Comparison of ENCODE assay signal across 18 cellular contexts in genomic region chr10:924524-924859, GRCh38. TPM values are rescaled to one million over a fixed set of nuclear protein-coding genes. Genes with fewer than 3 reads are reported as not detected.
DNase-seq lines count a peak whose midpoint lies in the region; ATAC-seq, FAIRE-seq and TF ChIP-seq lines count a peak whose summit lies in the region.
"Had no signal": no experiment of that assay in that cellular context is flagged by ENCODE, and none has a peak within 500 bp of the region (broad histone marks: within the 10 kb centered on the region; RNA-seq: fewer than 3 reads in every experiment).

No MANE protein-coding gene starts in this region.

- H3K4me3 ChIP-seq in Peyer's patch (no peak overlapping the region), H1 (ENCODE audit: extremely low read depth in 1 of 4, insufficient read depth in 2 of 4, low read depth in 3 of 4, low read length in 4 of 4) (no peak overlapping the region), WERI-Rb-1 (ENCODE audit: low read depth, low read length) (no peak overlapping the region)
- H3K4me3 ChIP-seq: PC-9 had no signal

- H4K8ac ChIP-seq in H1 (ENCODE audit: extremely low read depth, insufficient read depth, low read length): no peak overlapping the region

- peak overlapping the region; percentile 55 for H3K27ac Mint-ChIP-seq in activated naive CD4-positive, alpha-beta T cell treated with anti-CD3 and anti-CD28 coated beads, Interleukin-2, amount 10 ng/mL, durations not matched to agents 7 days and 5 days
- H3K27ac Mint-ChIP-seq in progenitor cell of endocrine pancreas: peak overlapping the region; percentile 0
- H3K27ac Mint-ChIP-seq: activated CD4-positive, alpha-beta memory T cell treated with anti-CD3 and anti-CD28 coated beads for 36 hours had no signal

- H3K27me3 ChIP-seq in Peyer's patch: no peaks in the 10 kb centered on the region
- no peaks in the 10 kb centered on the region for H3K27me3 ChIP-seq in H1 (replicated peaks in 1 of 4; ENCODE audit: control insufficient read depth in 3 of 4, extremely low read depth in 1 of 4, insufficient read depth in 3 of 4, low read length in 3 of 4)
- H3K27me3 ChIP-seq in WERI-Rb-1 (ENCODE audit: insufficient read depth, low read depth, severe bottlenecking): no peaks in the 10 kb centered on the region
- H3K27me3 ChIP-seq: foreskin keratinocyte had no signal

- POLR2A ChIA-PET in H1 (lab: Charles Lee; ENCODE audit: partially characterized antibody): interaction anchor here (1.2 kb wide), 1 partner anchor 19 kb away, joined by 5 read pairs; no protein-coding TSS in a partner anchor

- no peak overlapping the region; a peak in 1 of 7 replicates for H3K9ac ChIP-seq in H1 (replicated peaks in 1 of 4; ENCODE audit: extremely low read depth in 1 of 4, low read depth in 3 of 4, low read length in 3 of 4)
- H3K9ac ChIP-seq: SK-N-SH had no signal

- no peak overlapping the region for H2BK15ac ChIP-seq in H1 (ENCODE audit: low read length)

- DNase-seq in activated naive CD4-positive, alpha-beta T cell treated with anti-CD3 and anti-CD28 coated beads, Interleukin-2, amount 10 ng/mL, durations not matched to agents 7 days and 5 days: no peak
- no peak for DNase-seq in activated naive CD4-positive, alpha-beta T cell treated with anti-CD3 and anti-CD28 coated beads, Interleukin-2, amount 50 U/mL, for 16 hours
- DNase-seq in Peyer's patch: peak in 2 of 3 donors; percentile 6 to 25
- no peak for DNase-seq in H1 (ENCODE audit: low read depth in 1 of 2, low spot score in 2 of 2)
- no peak for DNase-seq in progenitor cell of endocrine pancreas (ENCODE audit: low spot score, unreplicated experiment)
- no peak for DNase-seq in WERI-Rb-1
- no peak for DNase-seq in CD1c-positive myeloid dendritic cell (ENCODE audit: extremely low spot score)
- DNase-seq: activated CD4-positive, alpha-beta memory T cell treated with anti-CD3 and anti-CD28 coated beads for 36 hours; foreskin keratinocyte; NCI-H69; occipital lobe; PC-9; SK-N-SH; stimulated activated CD4-positive, alpha-beta T cell treated with anti-CD3 and anti-CD28 coated beads, Interleukin-2, amount 100 ng/mL, for 24 hours; substantia nigra had no signal

- no peaks in the 10 kb centered on the region for H3K23me2 ChIP-seq in H1 (ENCODE audit: low read depth, low read length)

- H3K9me3 ChIP-seq in Peyer's patch (no peaks in the 10 kb centered on the region), H1 (ENCODE audit: insufficient read depth in 2 of 2, low read depth in 1 of 2, low read length in 1 of 2) (no peaks in the 10 kb centered on the region), WERI-Rb-1 (ENCODE audit: severe bottlenecking) (no peaks in the 10 kb centered on the region)
- H3K9me3 ChIP-seq: SK-N-SH had no signal

- peaks cover 27% of the 10 kb centered on the region for H3K36me3 Mint-ChIP-seq in activated naive CD4-positive, alpha-beta T cell treated with anti-CD3 and anti-CD28 coated beads, Interleukin-2, amount 10 ng/mL, durations not matched to agents 7 days and 5 days
- peaks cover 6% of the 10 kb centered on the region for H3K36me3 Mint-ChIP-seq in progenitor cell of endocrine pancreas (ENCODE audit: insufficient read depth)

- TF ChIP-seq EP300 in H1 (IDR thresholded peaks at IDR 0.05; ENCODE audit: borderline replicate concordance in 1 of 2, low read depth in 2 of 2, low read length in 2 of 2): no peak

- CTCF ChIA-PET in activated naive CD4-positive, alpha-beta T cell treated with anti-CD3 and anti-CD28 coated beads, Interleukin-2, amount 10 ng/mL, durations not matched to agents 7 days and 5 days (lab: Charles Lee): no interaction called here
- CTCF ChIA-PET in H1 (lab: Charles Lee; ENCODE audit: partially characterized antibody): interaction anchor here (1.2 kb wide), 1 partner anchor 164 kb away, joined by 3 read pairs; no protein-coding TSS in a partner anchor

- H3K27ac ChIP-seq in Peyer's patch: no peak overlapping the region
- no peak overlapping the region for H3K27ac ChIP-seq in H1 (ENCODE audit: low read depth, low read length)
- no peak overlapping the region for H3K27ac ChIP-seq in WERI-Rb-1
- H3K27ac ChIP-seq: foreskin keratinocyte, PC-9 had no signal

- FAIRE-seq in H1 (lab: Jason Lieb, UNC): no peak
- FAIRE-seq: colon, TTC549 had no signal

- H3K18ac ChIP-seq in H1 (ENCODE audit: extremely low read depth, low read length): no peak overlapping the region

- H3K79me1 ChIP-seq in H1 (ENCODE audit: low read depth, low read length): peaks cover 10% of the 10 kb centered on the region

- no peak overlapping the region for H3K4ac ChIP-seq in H1 (replicated peaks; ENCODE audit: insufficient read length, low read depth, low read length)

- no peak overlapping the region for H2AFZ ChIP-seq in H1 (ENCODE audit: low read length)
- H2AFZ ChIP-seq: PC-9 had no signal

- H2BK12ac ChIP-seq in H1 (ENCODE audit: low read depth, low read length): no peak overlapping the region

- no peak overlapping the region for H4K91ac ChIP-seq in H1 (replicated peaks; ENCODE audit: insufficient read length, low read length)

- H3K56ac ChIP-seq in H1 (replicated peaks; ENCODE audit: insufficient read length, low read depth, low read length): no peak overlapping the region

- no peak overlapping the region for H3K4me2 ChIP-seq in H1 (ENCODE audit: insufficient read depth in 1 of 2, low read depth in 2 of 2, low read length in 2 of 2)
- H3K4me2 ChIP-seq: PC-9, SK-N-SH had no signal

- H2AK5ac ChIP-seq in H1 (ENCODE audit: low read depth, low read length): no peak overlapping the region

- peaks cover 72 to 99% of the 10 kb centered on the region in 2 experiments for H3K79me2 ChIP-seq in H1 (ENCODE audit: control insufficient read depth in 1 of 2, insufficient read depth in 2 of 2, low read length in 2 of 2)

- TF ChIP-seq CTCF in Peyer's patch (IDR thresholded peaks at IDR 0.05) (no peak), H1 (IDR thresholded peaks at IDR 0.05; ENCODE audit: control extremely low read depth in 1 of 3, insufficient read depth in 1 of 3, low read depth in 1 of 3, low read length in 3 of 3) (peak; percentile 13 to 41 (median 14); a peak in 2 of 4 replicates), progenitor cell of endocrine pancreas (IDR thresholded peaks at IDR 0.05; ENCODE audit: unreplicated experiment) (no peak), WERI-Rb-1 (IDR thresholded peaks at IDR 0.05; ENCODE audit: low read depth, low read length) (no peak)

- H2BK5ac ChIP-seq in H1 (ENCODE audit: low read depth, low read length): no peak overlapping the region

- H3K4me1 ChIP-seq in Peyer's patch (peaks cover 0 to 50% (median 6%) of the 10 kb centered on the region in 4 donors), H1 (replicated peaks in 1 of 4; ENCODE audit: control insufficient read depth in 3 of 4, insufficient read depth in 4 of 4, low read length in 3 of 4) (peaks cover 0 to 4% (median 2%) of the 10 kb centered on the region in 4 experiments; a peak in 3 of 7 replicates)
- H3K4me1 ChIP-seq: foreskin keratinocyte had no signal

- TF ChIP-seq POLR2A in Peyer's patch (IDR thresholded peaks at IDR 0.05): no peak
- no peak for TF ChIP-seq POLR2A in H1 (IDR thresholded peaks at IDR 0.05; ENCODE audit: control extremely low read depth in 1 of 2, low read depth in 2 of 2, low read length in 2 of 2)

- no peak overlapping the region for H3K4me3 Mint-ChIP-seq in activated naive CD4-positive, alpha-beta T cell treated with anti-CD3 and anti-CD28 coated beads, Interleukin-2, amount 10 ng/mL, durations not matched to agents 7 days and 5 days
- no peak overlapping the region for H3K4me3 Mint-ChIP-seq in progenitor cell of endocrine pancreas (ENCODE audit: low read depth)
- H3K4me3 Mint-ChIP-seq: activated CD4-positive, alpha-beta memory T cell treated with anti-CD3 and anti-CD28 coated beads for 36 hours had no signal

- H3K9me3 Mint-ChIP-seq in activated naive CD4-positive, alpha-beta T cell treated with anti-CD3 and anti-CD28 coated beads, Interleukin-2, amount 10 ng/mL, durations not matched to agents 7 days and 5 days: no peaks in the 10 kb centered on the region
- H3K9me3 Mint-ChIP-seq in progenitor cell of endocrine pancreas (ENCODE audit: low read depth): no peaks in the 10 kb centered on the region
- H3K9me3 Mint-ChIP-seq: activated CD4-positive, alpha-beta memory T cell treated with anti-CD3 and anti-CD28 coated beads for 36 hours had no signal

- no peak overlapping the region for H4K5ac ChIP-seq in H1 (ENCODE audit: insufficient read length, low read depth, low read length)

- H3K36me3 ChIP-seq in Peyer's patch (no peaks in the 10 kb centered on the region), H1 (ENCODE audit: control insufficient read depth in 2 of 4, insufficient read depth in 4 of 4, low read length in 3 of 4) (no peaks in the 10 kb centered on the region), WERI-Rb-1 (no peaks in the 10 kb centered on the region)

- TF ChIP-seq RAD21 in H1 (IDR thresholded peaks at IDR 0.05 in 1 of 2, conservative IDR thresholded peaks at IDR 0.05 in 1 of 2; ENCODE audit: low read depth in 2 of 2, low read length in 2 of 2): peak in 1 of 2 experiments; percentile 34; a peak in 1 of 4 replicates

- no peaks in the 10 kb centered on the region for H3K27me3 Mint-ChIP-seq in activated naive CD4-positive, alpha-beta T cell treated with anti-CD3 and anti-CD28 coated beads, Interleukin-2, amount 10 ng/mL, durations not matched to agents 7 days and 5 days
- H3K27me3 Mint-ChIP-seq in progenitor cell of endocrine pancreas: no peaks in the 10 kb centered on the region
- H3K27me3 Mint-ChIP-seq: activated CD4-positive, alpha-beta memory T cell treated with anti-CD3 and anti-CD28 coated beads for 36 hours had no signal

- ATAC-seq in HG02970 (IDR thresholded peaks at IDR 0.05; ENCODE audit: low FRiP score, unreplicated experiment): no peak
- ATAC-seq: foreskin keratinocyte had no signal

- 90% methylated on average over 4 of the region's 4 CpGs; no CpG with 5 or more reads in 1 of the 2 experiments for WGBS in H1 (ENCODE audit: extremely low coverage in 1 of 2, insufficient coverage in 1 of 2, insufficient read length in 1 of 2, insufficient replicate concordance in 2 of 2, low coverage in 1 of 2, low lambda C conversion rate in 2 of 2, missing lambda C conversion rate in 1 of 2), 2 experiments

- H3K14ac ChIP-seq in H1 (ENCODE audit: insufficient read length): no peak overlapping the region

- no peak overlapping the region for H2BK20ac ChIP-seq in H1 (ENCODE audit: low read length)

- no peak overlapping the region for H3K23ac ChIP-seq in H1 (ENCODE audit: insufficient read length)

- peaks cover 18 to 35% of the 10 kb centered on the region in 2 experiments for H4K20me1 ChIP-seq in H1 (replicated peaks in 1 of 2; ENCODE audit: control insufficient read depth in 1 of 2, insufficient read depth in 2 of 2, low read length in 2 of 2)

- H3K4me1 Mint-ChIP-seq in activated naive CD4-positive, alpha-beta T cell treated with anti-CD3 and anti-CD28 coated beads, Interleukin-2, amount 10 ng/mL, durations not matched to agents 7 days and 5 days: peaks cover 45% of the 10 kb centered on the region
- peaks cover 41% of the 10 kb centered on the region for H3K4me1 Mint-ChIP-seq in progenitor cell of endocrine pancreas (ENCODE audit: low read depth)

- no peak overlapping the region for H2BK120ac ChIP-seq in H1 (replicated peaks; ENCODE audit: low read depth, low read length)

RNA-seq across cellular contexts. Expression of gene LARP4B, which starts 7.0 kb away (rescaled TPM):
- 100 to 1,000 TPM in 2 of 4 donors, 10 to 100 TPM in 2; 77.2 to 106 (median 93.3) TPM for total RNA-seq in Peyer's patch
- total RNA-seq in H1 (2021; fragmentation: NEBNext Ultra II Directional; extraction: Animal tissue kit (Norgen Biotek cat#: 25700)): 78.6 and 82.8 TPM in 2 replicates
- 20.1 and 21.7 TPM in 2 replicates for polyA plus RNA-seq in H1 (2011; rRNA removed)
- 24.2 TPM for polyA plus RNA-seq in H1 (2011; cell fraction: cytosol; rRNA removed)
- 56.9 TPM for polyA plus RNA-seq in H1 (2011; cell fraction: nucleus; rRNA removed)
- polyA plus RNA-seq in H1 (2012, experiment 1 of 2): 22.6 to 36.3 TPM (median 27.3 TPM) in 4 replicates
- polyA plus RNA-seq in H1 (2012, experiment 2 of 2): 5.4 TPM
- polyA plus RNA-seq in H1 (2013, experiment 1 of 2): 21.5 TPM
- 19.5 TPM for polyA plus RNA-seq in H1 (2013, experiment 2 of 2)
- 64.2 and 84.0 TPM in 2 replicates for polyA minus RNA-seq in H1 (2011; rRNA and poly(A)+ RNA removed)
- polyA minus RNA-seq in H1 (2011; cell fraction: cytosol; rRNA and poly(A)+ RNA removed): 38.7 TPM
- 84.8 TPM for polyA minus RNA-seq in H1 (2011; cell fraction: nucleus; rRNA and poly(A)+ RNA removed)
- 110 and 114 TPM in 2 replicates for total RNA-seq in progenitor cell of endocrine pancreas

Comparison
In these comparisons a context has a peak if more than half of its experiments do, and no peak if none do; other contexts are left out.
1. DNase-seq: peak in Peyer's patch (2 of 3); none in activated naive CD4-positive, alpha-beta T cell treated with anti-CD3 and anti-CD28 coated beads, Interleukin-2, amount 10 ng/mL, durations not matched to agents 7 days and 5 days (single experiment), activated naive CD4-positive, alpha-beta T cell treated with anti-CD3 and anti-CD28 coated beads, Interleukin-2, amount 50 U/mL, for 16 hours (single experiment), H1 (0 of 2), progenitor cell of endocrine pancreas (single experiment), WERI-Rb-1 (single experiment) and CD1c-positive myeloid dendritic cell (single experiment).
2. CTCF ChIP-seq: peak in H1 (3 of 3); none in Peyer's patch (0 of 6), progenitor cell of endocrine pancreas (single experiment) and WERI-Rb-1 (single experiment).